Comparison of ENCODE assay signal across 16 cellular contexts in genomic region chr20:48564997-48565396, GRCh38.
DNase-seq lines count a peak whose midpoint lies in the region; ATAC-seq and TF ChIP-seq lines count a peak whose summit lies in the region.
"Had no signal": no experiment of that assay in that cellular context is flagged by ENCODE, and none has a peak within 500 bp of the region (broad histone marks: within the 10 kb centered on the region; RNA-seq: fewer than 3 reads in every experiment).

No MANE protein-coding gene starts in this region.

- H3K36me3 ChIP-seq in HCT116 (ENCODE audit: control insufficient read depth in 1 of 2, insufficient read depth in 2 of 2, low read length in 2 of 2) (no peaks in the 10 kb centered on the region), testis (ENCODE audit: low read depth, missing control alignments) (no peaks in the 10 kb centered on the region)
- H3K36me3 ChIP-seq: BLaER1 had no signal

- no peaks in the 10 kb centered on the region for H3K4me1 ChIP-seq in HCT116 (ENCODE audit: control insufficient read depth in 1 of 2, insufficient read depth in 2 of 2, low read length in 2 of 2)
- no peaks in the 10 kb centered on the region for H3K4me1 ChIP-seq in testis
- H3K4me1 ChIP-seq in foreskin keratinocyte, result no peaks in the 10 kb centered on the region

- 24 to 43% methylated on average over 7 of the region's 7 CpGs for WGBS in testis, 2 donors

- H4K20me1 ChIP-seq in HCT116 (ENCODE audit: insufficient read depth), result no peaks in the 10 kb centered on the region
- H4K20me1 ChIP-seq: BLaER1 had no signal

- no peak overlapping the region for H3K4me2 ChIP-seq in HCT116 (ENCODE audit: low read length)
- H3K4me2 ChIP-seq: BLaER1 had no signal

- BruUV-seq in HCT116 (replicated peaks; lab: Mats Ljungman, UMichigan), result no TSS peak

- H3K9me3 ChIP-seq in HCT116 (ENCODE audit: control insufficient read depth in 1 of 2, insufficient read depth in 1 of 2, low read depth in 1 of 2, low read length in 2 of 2) (no peaks in the 10 kb centered on the region), testis (no peaks in the 10 kb centered on the region)

- H3K4me3 ChIP-seq in HCT116 (replicated peaks in 1 of 2; ENCODE audit: low read depth in 1 of 2, low read length in 2 of 2), result no peak overlapping the region
- H3K4me3 ChIP-seq in testis, result peak overlapping the region in 1 of 2 donors; percentile 36
- H3K4me3 ChIP-seq: BLaER1 had no signal

- no peak for TF ChIP-seq CTCF in HCT116 (IDR thresholded peaks at IDR 0.05 in 2 of 3, conservative IDR thresholded peaks at IDR 0.05 in 1 of 3; ENCODE audit: borderline replicate concordance in 1 of 3, insufficient read depth in 1 of 3, low read depth in 2 of 3, low read length in 2 of 3)
- no peak for TF ChIP-seq CTCF in testis (IDR thresholded peaks at IDR 0.05)
- no peak for TF ChIP-seq CTCF in GM20000 (IDR thresholded peaks at IDR 0.05; ENCODE audit: extremely low read depth, missing control alignments)
- no peak for TF ChIP-seq CTCF in foreskin keratinocyte (conservative IDR thresholded peaks at IDR 0.05)

- H3K9me2 ChIP-seq in HCT116 (ENCODE audit: insufficient read depth), result no peaks in the 10 kb centered on the region

- peak; percentile 7 for DNase-seq in HCT116 (ENCODE audit: low read depth, low spot score)
- DNase-seq in NAMALWA (ENCODE audit: low spot score), result peak; percentile 54
- DNase-seq in SW480 (ENCODE audit: low spot score), result peak; percentile 16
- peak; percentile 69 for DNase-seq in testis
- no peak for DNase-seq in GM20000 (ENCODE audit: low spot score)
- no peak for DNase-seq in foreskin keratinocyte
- no peak for DNase-seq in NCI-H187 (lab: John Stamatoyannopoulos, UW)
- DNase-seq in NCI-H1105 treated with DMSO at 0.1 percent for 48 hours (lab: John Stamatoyannopoulos, UW), result no peak
- DNase-seq: AML-193, DMS153, DMS79 treated with DMSO at 0.1 percent for 48 hours, GF-D8, H9, IMR-90, KG1 had no signal

- no peaks in the 10 kb centered on the region for H3K79me2 ChIP-seq in HCT116 (ENCODE audit: insufficient read depth, low read length)

- H3K27ac ChIP-seq in HCT116 (ENCODE audit: low read depth, low read length), result no peak overlapping the region
- H3K27ac ChIP-seq in testis, result no peak overlapping the region
- no peak overlapping the region for H3K27ac ChIP-seq in foreskin keratinocyte
- H3K27ac ChIP-seq: BLaER1 had no signal

- no peaks in the 10 kb centered on the region for H3K27me3 ChIP-seq in HCT116 (ENCODE audit: insufficient read depth, low read length)
- no peaks in the 10 kb centered on the region for H3K27me3 ChIP-seq in testis
- H3K27me3 ChIP-seq in foreskin keratinocyte, result no peaks in the 10 kb centered on the region
- H3K27me3 ChIP-seq: BLaER1 had no signal

- ATAC-seq in HCT116 (peak; percentile 49), foreskin keratinocyte (no peak)

- RAD21 ChIA-PET in HCT116 (lab: Charles Lee; ENCODE audit: low non-redundant PET in 1 of 2, low total read pairs in 2 of 2, uncharacterized antibody in 2 of 2, unreplicated experiment in 2 of 2), result no interaction called here

- TF ChIP-seq POLR2A in HCT116 (IDR thresholded peaks at IDR 0.05; ENCODE audit: borderline replicate concordance, extremely low read depth, insufficient read depth, insufficient read length) (no peak), testis (IDR thresholded peaks at IDR 0.05) (no peak)

- intact Hi-C loops in HCT116 (cut with micrococcal nuclease) (no loop called here), testis (cut with DNase I; ENCODE audit: low total_unique reads) (no loop called here)

- TF ChIP-seq RAD21 in HCT116 (IDR thresholded peaks at IDR 0.05; ENCODE audit: low read depth), result no peak

- H2AFZ ChIP-seq in HCT116 (ENCODE audit: low read depth, low read length, poor library complexity, severe bottlenecking), result no peak overlapping the region

- POLR2A ChIA-PET in HCT116 (lab: Charles Lee), result no interaction called here

- no peak overlapping the region for H3K9ac ChIP-seq in HCT116 (ENCODE audit: low read length)
- H3K9ac ChIP-seq: BLaER1 had no signal

- CTCF ChIA-PET in HCT116 (lab: Charles Lee), result no interaction called here

TF ChIP-seq in HCT116, 20 proteins besides CTCF, POLR2A, EP300 and RAD21:
- no peak for TF ChIP-seq SP1 (IDR thresholded peaks at IDR 0.05; ENCODE audit: low read depth)
- TF ChIP-seq ELF1 (IDR thresholded peaks at IDR 0.05; ENCODE audit: borderline replicate concordance, low read depth), result no peak
- TF ChIP-seq CEBPB (IDR thresholded peaks at IDR 0.05; ENCODE audit: low read depth), result no peak
- no peak for TF ChIP-seq SIN3A (IDR thresholded peaks at IDR 0.05; ENCODE audit: low read depth)
- no peak for TF ChIP-seq POLR2AphosphoS5 (IDR thresholded peaks at IDR 0.05; ENCODE audit: low read depth, low read length)
- TF ChIP-seq SRF (IDR thresholded peaks at IDR 0.05; ENCODE audit: low read depth), result no peak
- TF ChIP-seq EZH2phosphoT487 (IDR thresholded peaks at IDR 0.05; ENCODE audit: borderline replicate concordance), result no peak
- no peak for TF ChIP-seq TCF7L2 (IDR thresholded peaks at IDR 0.05; ENCODE audit: borderline replicate concordance, extremely low read depth, insufficient read depth, insufficient read length)
- TF ChIP-seq YY1 (IDR thresholded peaks at IDR 0.05; ENCODE audit: extremely low read depth, insufficient replicate concordance, low read depth, low read length), result no peak
- no peak for TF ChIP-seq FOSL1 (IDR thresholded peaks at IDR 0.05; ENCODE audit: low read depth)
- no peak for TF ChIP-seq ZBTB33 (IDR thresholded peaks at IDR 0.05; ENCODE audit: extremely low read depth, insufficient replicate concordance, low read length)
TF ChIP-seq in HCT116: peak in this region for 0.

Comparison
In these comparisons a context has a peak if more than half of its experiments do, and no peak if none do; other contexts are left out.
1. DNase-seq: peak in HCT116 (single experiment), NAMALWA (single experiment), SW480 (single experiment) and testis (single experiment); none in GM20000 (single experiment), foreskin keratinocyte (0 of 2), NCI-H187 (0 of 2) and NCI-H1105 treated with DMSO at 0.1 percent for 48 hours (single experiment).